Comparison of ENCODE assay signal across 1 cellular context in genomic region chr1:182292193-182292741, GRCh38.
A peak's percentile ranks its signal among the peaks of the same experiment; 100 is the strongest.
TF ChIP-seq lines count a peak whose summit lies in the region.

No MANE protein-coding gene starts in this region.

TF ChIP-seq in K562, 482 proteins besides CTCF, POLR2A, EP300 and RAD21 (continued from another document and continues in another):
- TF ChIP-seq USF2 (CRISPR knock-in tag; IDR thresholded peaks at IDR 0.05) = no peak
- peak; percentile 64 for TF ChIP-seq ZNF766 (CRISPR knock-in tag; conservative IDR thresholded peaks at IDR 0.05)
- no peak for TF ChIP-seq ATF4 (CRISPR knock-in tag; IDR thresholded peaks at IDR 0.05)
- no peak for TF ChIP-seq ZNF586 (CRISPR knock-in tag; conservative IDR thresholded peaks at IDR 0.05)
- no peak for TF ChIP-seq RCOR1 (IDR thresholded peaks at IDR 0.05; ENCODE audit: borderline replicate concordance in 1 of 2, low read depth in 2 of 2, low read length in 2 of 2)
- no peak for TF ChIP-seq NR2C1 (IDR thresholded peaks at IDR 0.05)
- 0 out of 2 replicates have a peak, but pooled peaks have one; percentile 7 for TF ChIP-seq NR2C1 (tag; IDR thresholded peaks at IDR 0.05)
- no peak for TF ChIP-seq HDAC3 (IDR thresholded peaks at IDR 0.05; ENCODE audit: borderline replicate concordance, partially characterized antibody)
- TF ChIP-seq DPF2 (IDR thresholded peaks at IDR 0.05) = peak; percentile 40; the same call in 1 of the 2 replicates
- no peak for TF ChIP-seq SNRNP70 (optimal IDR thresholded peaks at IDR 0.05; ENCODE audit: low read depth, low read length)
- TF ChIP-seq POLR2AphosphoS2 (IDR thresholded peaks at IDR 0.05; ENCODE audit: low read length) = no peak
- no peak for TF ChIP-seq STAT5A (IDR thresholded peaks at IDR 0.05; ENCODE audit: borderline replicate concordance, low read length)
- no peak for TF ChIP-seq ATF7 (IDR thresholded peaks at IDR 0.05)
- TF ChIP-seq L3MBTL2 (IDR thresholded peaks at IDR 0.05) = peak; percentile 86
- TF ChIP-seq TSC22D4 (tag; IDR thresholded peaks at IDR 0.05) = no peak
- TF ChIP-seq MIER1 (IDR thresholded peaks at IDR 0.05; ENCODE audit: low read depth) = no peak
- peak; percentile 21 for TF ChIP-seq MEIS2 (IDR thresholded peaks at IDR 0.05; ENCODE audit: partially characterized antibody)
- TF ChIP-seq ATF1 (CRISPR knock-in tag; IDR thresholded peaks at IDR 0.05) = no peak
- TF ChIP-seq ATF1 (tag; IDR thresholded peaks at IDR 0.05) = 0 out of 2 replicates have a peak, but pooled peaks have one; percentile 27
- peak; percentile 46; the same call in 1 of the 2 replicates for TF ChIP-seq ZNF592 (IDR thresholded peaks at IDR 0.05)
- TF ChIP-seq ARID1B (IDR thresholded peaks at IDR 0.05) = no peak
- no peak for TF ChIP-seq ETS2 (tag; IDR thresholded peaks at IDR 0.05; ENCODE audit: borderline replicate concordance, poor library complexity, severe bottlenecking)
- TF ChIP-seq ARID3B (CRISPR knock-in tag; IDR thresholded peaks at IDR 0.05; ENCODE audit: borderline replicate concordance) = no peak
- no peak for TF ChIP-seq CTBP1 (IDR thresholded peaks at IDR 0.05; ENCODE audit: borderline replicate concordance)
- no peak for TF ChIP-seq ZNF518B (CRISPR knock-in tag; IDR thresholded peaks at IDR 0.05)
- no peak for TF ChIP-seq FOXK1 (CRISPR knock-in tag; IDR thresholded peaks at IDR 0.05; ENCODE audit: borderline replicate concordance)
- no peak for TF ChIP-seq TAL1 (IDR thresholded peaks at IDR 0.05)
- TF ChIP-seq MCM5 (IDR thresholded peaks at IDR 0.05; ENCODE audit: low read depth) = no peak
- TF ChIP-seq NONO (IDR thresholded peaks at IDR 0.05; ENCODE audit: low read depth in 2 of 2, low read length in 1 of 2) = no peak
- no peak for TF ChIP-seq ZSCAN32 (CRISPR knock-in tag; IDR thresholded peaks at IDR 0.05)
- TF ChIP-seq CEBPB (tag; IDR thresholded peaks at IDR 0.05) = no peak
- no peak for TF ChIP-seq HDGF (IDR thresholded peaks at IDR 0.05)
- TF ChIP-seq CHAMP1 (IDR thresholded peaks at IDR 0.05) = 0 out of 2 replicates have a peak, but pooled peaks have one; percentile 23
- TF ChIP-seq SIRT6 (IDR thresholded peaks at IDR 0.05; ENCODE audit: low read depth, low read length) = no peak
- TF ChIP-seq ZNF589 (CRISPR knock-in tag; IDR thresholded peaks at IDR 0.05; ENCODE audit: low read depth) = peak; percentile 62; the same call in 1 of the 2 replicates
- TF ChIP-seq CXXC5 (CRISPR knock-in tag; IDR thresholded peaks at IDR 0.05) = peak; percentile 47
- TF ChIP-seq MYC (IDR thresholded peaks at IDR 0.05; ENCODE audit: low read depth, low read length) = no peak; the same call in 1 of the 2 replicates
- no peak for TF ChIP-seq MYC (CRISPR knock-in tag; IDR thresholded peaks at IDR 0.05; ENCODE audit: borderline replicate concordance, low read depth)
- TF ChIP-seq PHF20 (IDR thresholded peaks at IDR 0.05; ENCODE audit: partially characterized antibody) = no peak
- no peak for TF ChIP-seq PHF21A (IDR thresholded peaks at IDR 0.05; ENCODE audit: borderline replicate concordance, low read depth)
- no peak for TF ChIP-seq DIDO1 (tag; IDR thresholded peaks at IDR 0.05; ENCODE audit: low read depth)
- TF ChIP-seq CBFA2T2 (conservative IDR thresholded peaks at IDR 0.05) = no peak
- no peak for TF ChIP-seq GTF2B (IDR thresholded peaks at IDR 0.05; ENCODE audit: extremely low read depth, insufficient read length)
- no peak for TF ChIP-seq ZNF444 (CRISPR knock-in tag; IDR thresholded peaks at IDR 0.05)
- TF ChIP-seq PRPF4 (IDR thresholded peaks at IDR 0.05; ENCODE audit: insufficient read depth, low read depth, low read length, poor library complexity, severe bottlenecking) = no peak
- TF ChIP-seq TBP (optimal IDR thresholded peaks at IDR 0.05; ENCODE audit: low read depth, low read length) = peak; percentile 16
- no peak for TF ChIP-seq MYBL2 (IDR thresholded peaks at IDR 0.05; ENCODE audit: low read depth)
- TF ChIP-seq MYBL2 (CRISPR knock-in tag; IDR thresholded peaks at IDR 0.05; ENCODE audit: borderline replicate concordance) = no peak
- no peak for TF ChIP-seq ZFP91 (CRISPR knock-in tag; IDR thresholded peaks at IDR 0.05)
- TF ChIP-seq ETS1 (conservative IDR thresholded peaks at IDR 0.05; ENCODE audit: control insufficient read depth, low read depth, low read length) = no peak
- no peak for TF ChIP-seq E2F4 (CRISPR knock-in tag; IDR thresholded peaks at IDR 0.05; ENCODE audit: low read depth)
